Comparison of ENCODE assay signal across 1 cellular context in genomic region chr6:154732824-154733609, GRCh38.
TF ChIP-seq lines count a peak whose summit lies in the region.

TSS of gene SCAF8 (plus strand) at chr6:154733416. CDS start at chr6:154733901, 485 bp downstream.

TF ChIP-seq in GM12878, 131 proteins besides CTCF, POLR2A, EP300 and RAD21 (continued from another document and continues in another):
- TF ChIP-seq PBX3 (IDR thresholded peaks at IDR 0.05; ENCODE audit: insufficient replicate concordance, low read depth, low read length), result no peak
- no peak for TF ChIP-seq PML (IDR thresholded peaks at IDR 0.05; ENCODE audit: low read length)
- TF ChIP-seq BHLHE40 (IDR thresholded peaks at IDR 0.05; ENCODE audit: borderline replicate concordance in 1 of 2, low read depth in 2 of 2, low read length in 1 of 2), result peak; percentile 63 to 80; a peak in 3 of 4 replicates
- TF ChIP-seq NFIC (IDR thresholded peaks at IDR 0.05; ENCODE audit: low read depth, low read length), result no peak
- peak; percentile 27; the same call in 1 of the 2 replicates for TF ChIP-seq RFX5 (IDR thresholded peaks at IDR 0.05; ENCODE audit: low read depth, low read length)
- peak; percentile 32 to 43; a peak in 1 of 4 replicates for TF ChIP-seq IKZF2 (IDR thresholded peaks at IDR 0.05)
- TF ChIP-seq TAF1 (IDR thresholded peaks at IDR 0.05; ENCODE audit: borderline replicate concordance, low read depth, low read length), result peak; percentile 86; the same call in 1 of the 2 replicates
- no peak for TF ChIP-seq ZBED1 (IDR thresholded peaks at IDR 0.05; ENCODE audit: borderline replicate concordance)
- TF ChIP-seq PRDM15 (CRISPR knock-in tag; IDR thresholded peaks at IDR 0.05), result no peak
- TF ChIP-seq BRCA1 (IDR thresholded peaks at IDR 0.05; ENCODE audit: low read depth, low read length), result no peak
- no peak for TF ChIP-seq ETV6 (conservative IDR thresholded peaks at IDR 0.05 in 1 of 2, IDR thresholded peaks at IDR 0.05 in 1 of 2; ENCODE audit: borderline replicate concordance in 1 of 2, low read depth in 1 of 2)
- peak in 1 of 2 experiments; percentile 68; a peak in 1 of 3 replicates for TF ChIP-seq EGR1 (IDR thresholded peaks at IDR 0.05; ENCODE audit: borderline replicate concordance in 1 of 2, low read depth in 2 of 2, low read length in 2 of 2)
- no peak for TF ChIP-seq SIX5 (IDR thresholded peaks at IDR 0.05; ENCODE audit: low read depth, low read length, severe bottlenecking)
- no peak for TF ChIP-seq ELK1 (IDR thresholded peaks at IDR 0.05; ENCODE audit: low read depth, low read length)
- no peak for TF ChIP-seq ZZZ3 (IDR thresholded peaks at IDR 0.05; ENCODE audit: control insufficient read depth, insufficient read length, low read depth)
- peak; percentile 80 for TF ChIP-seq DPF2 (IDR thresholded peaks at IDR 0.05)
- no peak; the same call in 1 of the 2 replicates for TF ChIP-seq SMAD5 (IDR thresholded peaks at IDR 0.05; ENCODE audit: low read depth)
- peak; percentile 81 for TF ChIP-seq ZSCAN29 (IDR thresholded peaks at IDR 0.05)
- no peak for TF ChIP-seq HDAC2 (IDR thresholded peaks at IDR 0.05)
- peak; percentile 69 for TF ChIP-seq MXI1 (IDR thresholded peaks at IDR 0.05; ENCODE audit: low read depth, low read length)
- peak; percentile 33 for TF ChIP-seq MYC (IDR thresholded peaks at IDR 0.05; ENCODE audit: insufficient read depth, insufficient read length, insufficient replicate concordance, low read length, severe bottlenecking)
- no peak for TF ChIP-seq RCOR1 (conservative IDR thresholded peaks at IDR 0.05; ENCODE audit: low read depth, low read length)
- no peak for TF ChIP-seq HDAC6 (IDR thresholded peaks at IDR 0.05; ENCODE audit: unreplicated experiment)
- peak; percentile 80 for TF ChIP-seq KLF5 (IDR thresholded peaks at IDR 0.05; ENCODE audit: partially characterized antibody)
- no peak for TF ChIP-seq FOS (IDR thresholded peaks at IDR 0.05; ENCODE audit: borderline replicate concordance, extremely low read depth, insufficient read length)
- peak; percentile 51; the same call in 1 of the 2 replicates for TF ChIP-seq BCLAF1 (IDR thresholded peaks at IDR 0.05)
- no peak for TF ChIP-seq USF1 (IDR thresholded peaks at IDR 0.05; ENCODE audit: borderline replicate concordance, extremely low read length, insufficient read depth, low read depth, low read length)
- TF ChIP-seq EZH2 (IDR thresholded peaks at IDR 0.05; ENCODE audit: borderline replicate concordance, control insufficient read depth, low read depth, low read length), result no peak
- no peak for TF ChIP-seq BCL3 (IDR thresholded peaks at IDR 0.05; ENCODE audit: borderline replicate concordance, insufficient read depth, low read depth, low read length, poor library complexity, severe bottlenecking)
- TF ChIP-seq KAT2A (conservative IDR thresholded peaks at IDR 0.05; ENCODE audit: control insufficient read depth, low read depth, low read length), result no peak
- TF ChIP-seq ZNF592 (IDR thresholded peaks at IDR 0.05), result peak; percentile 85; the same call in 1 of the 2 replicates
- no peak for TF ChIP-seq IRF5 (IDR thresholded peaks at IDR 0.05; ENCODE audit: borderline replicate concordance)
- TF ChIP-seq JUNB (IDR thresholded peaks at IDR 0.05), result no peak
- peak; percentile 55; the same call in 1 of the 2 replicates for TF ChIP-seq IRF3 (IDR thresholded peaks at IDR 0.05)
- peak; percentile 81; the same call in 1 of the 2 replicates for TF ChIP-seq NFXL1 (IDR thresholded peaks at IDR 0.05; ENCODE audit: borderline replicate concordance)
- peak; percentile 100 for TF ChIP-seq SMARCA5 (IDR thresholded peaks at IDR 0.05)
- TF ChIP-seq RAD51 (IDR thresholded peaks at IDR 0.05), result no peak
- peak; percentile 46 for TF ChIP-seq HCFC1 (IDR thresholded peaks at IDR 0.05; ENCODE audit: low read length)
- TF ChIP-seq WRNIP1 (IDR thresholded peaks at IDR 0.05; ENCODE audit: borderline replicate concordance, low read depth, low read length), result no peak
- TF ChIP-seq SIN3A (IDR thresholded peaks at IDR 0.05; ENCODE audit: low read depth, low read length), result peak; percentile 41; the same call in 1 of the 2 replicates
- 0 out of 2 replicates have a peak, but pooled peaks have one; percentile 18 for TF ChIP-seq POLR2AphosphoS2 (IDR thresholded peaks at IDR 0.05; ENCODE audit: low read depth, low read length)
- peak; percentile 9; the same call in 1 of the 3 replicates for TF ChIP-seq POU2F2 (IDR thresholded peaks at IDR 0.05; ENCODE audit: borderline replicate concordance, low read depth, low read length)
- TF ChIP-seq RB1 (IDR thresholded peaks at IDR 0.05; ENCODE audit: borderline replicate concordance), result peak; percentile 91
- no peak for TF ChIP-seq PAX8 (IDR thresholded peaks at IDR 0.05)
- no peak for TF ChIP-seq HDGF (IDR thresholded peaks at IDR 0.05)
- no peak for TF ChIP-seq MTA2 (IDR thresholded peaks at IDR 0.05; ENCODE audit: low read depth)
- TF ChIP-seq TARDBP (IDR thresholded peaks at IDR 0.05; ENCODE audit: borderline replicate concordance), result peak; percentile 22; the same call in 1 of the 2 replicates
- TF ChIP-seq STAT3 (IDR thresholded peaks at IDR 0.05; ENCODE audit: low read depth, low read length), result no peak
